Comparison of ENCODE assay signal across 10 cellular contexts in genomic region chr7:41882271-41882670, GRCh38.
DNase-seq lines count a peak whose midpoint lies in the region; ATAC-seq and TF ChIP-seq lines count a peak whose summit lies in the region.
"Had no signal": no experiment of that assay in that cellular context is flagged by ENCODE, and none has a peak within 500 bp of the region (broad histone marks: within the 10 kb centered on the region; RNA-seq: fewer than 3 reads in every experiment).

No MANE protein-coding gene starts in this region.

- intact Hi-C loops in dendritic cell treated with granulocyte-macrophage colony-stimulating factor and Interleukin-4, amounts not matched to agents 40 ng/mL and 50 ng/mL, for 4 days (cut with micrococcal nuclease), result loop anchor here (5.0 kb wide), 1 partner anchor 150 kb away; no protein-coding TSS in a partner anchor
- intact Hi-C loops in Caco-2 (cut with micrococcal nuclease; ENCODE audit: unreplicated experiment) (no loop called here), mucosa of descending colon (cut with DNase I, micrococcal nuclease) (no loop called here)

- H3K4me1 Mint-ChIP-seq in dendritic cell treated with granulocyte-macrophage colony-stimulating factor and Interleukin-4, amounts not matched to agents 40 ng/mL and 50 ng/mL, for 4 days (ENCODE audit: low read depth), result peaks cover 65% of the 10 kb centered on the region
- peaks cover 6% of the 10 kb centered on the region for H3K4me1 Mint-ChIP-seq in Caco-2 (ENCODE audit: low read depth, unreplicated experiment)

- no peaks in the 10 kb centered on the region for H3K36me3 ChIP-seq in Caco-2 (ENCODE audit: control insufficient read depth, insufficient read depth, low read length)
- H3K36me3 ChIP-seq in mucosa of descending colon (ENCODE audit: low read depth), result no peaks in the 10 kb centered on the region

- H3K9me3 ChIP-seq in Caco-2 (no peaks in the 10 kb centered on the region), mucosa of descending colon (no peaks in the 10 kb centered on the region)

- peak overlapping the region; percentile 82 for H3K27ac Mint-ChIP-seq in dendritic cell treated with granulocyte-macrophage colony-stimulating factor and Interleukin-4, amounts not matched to agents 40 ng/mL and 50 ng/mL, for 4 days
- no peak overlapping the region for H3K27ac Mint-ChIP-seq in Caco-2 (ENCODE audit: unreplicated experiment)

- H3K4me3 ChIP-seq in Caco-2 (ENCODE audit: low read depth, low read length) (no peak overlapping the region), mucosa of descending colon (no peak overlapping the region)

- H3K27me3 Mint-ChIP-seq in dendritic cell treated with granulocyte-macrophage colony-stimulating factor and Interleukin-4, amounts not matched to agents 40 ng/mL and 50 ng/mL, for 4 days, result peaks cover 32% of the 10 kb centered on the region
- no peaks in the 10 kb centered on the region for H3K27me3 Mint-ChIP-seq in Caco-2 (ENCODE audit: insufficient read depth, unreplicated experiment)

- POLR2A ChIA-PET in Caco-2 (lab: Charles Lee), result no interaction called here

- H3K36me3 Mint-ChIP-seq in dendritic cell treated with granulocyte-macrophage colony-stimulating factor and Interleukin-4, amounts not matched to agents 40 ng/mL and 50 ng/mL, for 4 days (ENCODE audit: low read depth), result no peaks in the 10 kb centered on the region
- H3K36me3 Mint-ChIP-seq in Caco-2 (ENCODE audit: insufficient read depth, unreplicated experiment), result no peaks in the 10 kb centered on the region

- DNase-seq in Ammon's horn (ENCODE audit: low spot score) (peak; percentile 56), Caco-2 (no peak), COLO829 (ENCODE audit: low spot score) (no peak), cerebellar nuclear complex (lab: John Stamatoyannopoulos, UW) (no peak), mucosa of descending colon (no peak)
- DNase-seq: Calu3, NCI-H187 treated with DMSO at 0.1 percent for 48 hours had no signal

- no peaks in the 10 kb centered on the region for H3K9me3 Mint-ChIP-seq in dendritic cell treated with granulocyte-macrophage colony-stimulating factor and Interleukin-4, amounts not matched to agents 40 ng/mL and 50 ng/mL, for 4 days
- H3K9me3 Mint-ChIP-seq in Caco-2 (ENCODE audit: unreplicated experiment), result no peaks in the 10 kb centered on the region

- BruUV-seq in Caco-2 (replicated peaks; lab: Mats Ljungman, UMichigan), result no TSS peak

- CTCF ChIA-PET in Caco-2 (lab: Charles Lee), result no interaction called here

- H3K4me1 ChIP-seq in Caco-2 (peaks cover 5% of the 10 kb centered on the region; the same call in 1 of the 2 replicates), mucosa of descending colon (ENCODE audit: low read depth) (peaks cover 16% of the 10 kb centered on the region)

- ATAC-seq in GM18873 (IDR thresholded peaks at IDR 0.05; ENCODE audit: low FRiP score, unreplicated experiment) (peak; percentile 0), HG03432 (IDR thresholded peaks at IDR 0.05; ENCODE audit: unreplicated experiment) (peak; percentile 5), mucosa of descending colon (no peak)

- peak overlapping the region; percentile 59 for H3K4me3 Mint-ChIP-seq in dendritic cell treated with granulocyte-macrophage colony-stimulating factor and Interleukin-4, amounts not matched to agents 40 ng/mL and 50 ng/mL, for 4 days
- no peak overlapping the region for H3K4me3 Mint-ChIP-seq in Caco-2 (ENCODE audit: unreplicated experiment)

- no peaks in the 10 kb centered on the region; the same call in 1 of the 2 replicates for H3K27me3 ChIP-seq in Caco-2 (replicated peaks; ENCODE audit: control insufficient read depth, insufficient read depth, low read length)

- TF ChIP-seq CTCF in Caco-2 (IDR thresholded peaks at IDR 0.05; ENCODE audit: insufficient read depth in 1 of 2, low read depth in 1 of 2, low read length in 1 of 2, severe bottlenecking in 1 of 2, unreplicated experiment in 1 of 2), result no peak
- TF ChIP-seq CTCF in mucosa of descending colon (IDR thresholded peaks at IDR 0.05), result no peak
